Comparison of ENCODE assay signal across 8 cellular contexts in genomic region chr12:107131832-107132616, GRCh38. TPM values are rescaled to one million over a fixed set of nuclear protein-coding genes. Genes with fewer than 3 reads are reported as not detected.
DNase-seq lines count a peak whose midpoint lies in the region; ATAC-seq and TF ChIP-seq lines count a peak whose summit lies in the region.

No MANE protein-coding gene starts in this region.

- no peaks in the 10 kb centered on the region for H4K20me1 ChIP-seq in SU-DHL-6 (ENCODE audit: low read depth, low read length)

- H2AFZ ChIP-seq in SU-DHL-6 (ENCODE audit: low read depth, low read length, severe bottlenecking) = no peak overlapping the region

- no peak overlapping the region for H3K4me3 ChIP-seq in SU-DHL-6 (ENCODE audit: insufficient read depth, low read length, poor library complexity, severe bottlenecking)

- no peaks in the 10 kb centered on the region for H3F3A ChIP-seq in SU-DHL-6 (ENCODE audit: insufficient read depth)

- H3K9ac ChIP-seq in SU-DHL-6 (ENCODE audit: low read length) = no peak overlapping the region

- peak; percentile 52 for TF ChIP-seq CTCF in SU-DHL-6 (IDR thresholded peaks at IDR 0.05; ENCODE audit: insufficient read depth, low read length, poor library complexity, severe bottlenecking)

- H3K36me3 ChIP-seq in SU-DHL-6 (ENCODE audit: low read length) = no peaks in the 10 kb centered on the region

- no peaks in the 10 kb centered on the region for H3K9me2 ChIP-seq in SU-DHL-6 (replicated peaks; ENCODE audit: insufficient read depth, low read length)

- no peaks in the 10 kb centered on the region for H3K9me3 ChIP-seq in SU-DHL-6 (ENCODE audit: insufficient read depth, low read length)

- H3K27me3 ChIP-seq in SU-DHL-6 (ENCODE audit: low read length) = no peaks in the 10 kb centered on the region

- DNase-seq in A172 (ENCODE audit: low spot score) (peak; percentile 65), GM04503 (ENCODE audit: low read depth) (peak; percentile 8), NCI-H146 treated with DMSO at 0.1 percent for 48 hours (lab: John Stamatoyannopoulos, UW; ENCODE audit: unreplicated experiment) (peak; percentile 56), epithelial cell of prostate (ENCODE audit: low read depth, low spot score) (peak; percentile 3), middle frontal gyrus (ENCODE audit: extremely low spot score, low spot score) (peak; percentile 65), occipital lobe (lab: John Stamatoyannopoulos, UW) (no peak)

- ATAC-seq in HG02938 (IDR thresholded peaks at IDR 0.05; ENCODE audit: unreplicated experiment) = no peak

- H3K4me2 ChIP-seq in SU-DHL-6 (ENCODE audit: low read depth, low read length, poor library complexity, severe bottlenecking) = no peak overlapping the region

- H3K79me2 ChIP-seq in SU-DHL-6 (ENCODE audit: insufficient read depth, low read length) = no peaks in the 10 kb centered on the region

- H3K27ac ChIP-seq in SU-DHL-6 (ENCODE audit: low read depth, low read length) = no peak overlapping the region
- H3K27ac ChIP-seq in epithelial cell of prostate = no peak overlapping the region

RNA-seq across cellular contexts. Expression of gene CRY1, which starts 38.7 kb away (rescaled TPM):
- 19.0 and 26.4 TPM in 2 replicates for total RNA-seq in A172 (2014; rRNA removed; shearing (Covaris generic))
- total RNA-seq in occipital lobe = 39.3 TPM
